In genomic region chr7:73526158-73526494, GRCh38 we compare ENCODE assay signal across 7 cellular contexts. TPM values are rescaled to one million over a fixed set of nuclear protein-coding genes. Genes with fewer than 3 reads are reported as not detected.
DNase-seq lines count a peak whose midpoint lies in the region; ATAC-seq, FAIRE-seq and TF ChIP-seq lines count a peak whose summit lies in the region.
"Not testable (repeated sequence)": the region's sequence is repeated elsewhere in the genome, so short reads cannot be mapped to it uniquely, and the experiment has no call there.

No MANE protein-coding gene starts in this region.

- in situ Hi-C loops in K562 (cut with MboI): not testable (repeated sequence)

- intact Hi-C loops in activated naive CD4-positive, alpha-beta T cell treated with anti-CD3 and anti-CD28 coated beads for 36 hours (cut with micrococcal nuclease); K562 (cut with micrococcal nuclease): not testable (repeated sequence)

- not testable (repeated sequence) for ATAC-seq in CD4-positive, CD25-positive, alpha-beta regulatory T cell (ENCODE audit: low read depth in 2 of 2); K562; naive thymus-derived CD8-positive, alpha-beta T cell

- not testable (repeated sequence) for H3K9me3 Mint-ChIP-seq in CD4-positive, CD25-positive, alpha-beta regulatory T cell; activated CD4-positive, alpha-beta T cell treated with anti-CD3 and anti-CD28 coated beads, Interleukin-2, amount 10 ng/mL, durations not matched to agents 7 days and 5 days; activated naive CD4-positive, alpha-beta T cell treated with anti-CD3 and anti-CD28 coated beads for 36 hours; naive thymus-derived CD8-positive, alpha-beta T cell

- WGBS in K562 (ENCODE audit: insufficient coverage, low coverage, missing lambda C conversion rate): 20% methylated on average over 1 of the region's 1 CpG

- H3K4me1 ChIP-seq in CD4-positive, CD25-positive, alpha-beta regulatory T cell (ENCODE audit: control insufficient read depth, insufficient read depth, low read length, poor library complexity, severe bottlenecking): peaks cover 29% of the 10 kb centered on the region
- H3K4me1 ChIP-seq in KMS-11 (ENCODE audit: low read depth, poor library complexity, severe bottlenecking) (peaks cover 37% of the 10 kb centered on the region), K562 (replicated peaks in 1 of 2; ENCODE audit: control insufficient read depth in 2 of 2, insufficient read depth in 2 of 2, low read length in 2 of 2) (peaks cover 29 to 34% of the 10 kb centered on the region in 2 experiments)

- TF ChIP-seq EP300 in K562 (IDR thresholded peaks at IDR 0.05; ENCODE audit: low read length): not testable (repeated sequence)

- H3K4me2 ChIP-seq in KMS-11; K562 (ENCODE audit: insufficient read depth, low read length): not testable (repeated sequence)

- H3K9me1 ChIP-seq in K562 (ENCODE audit: control insufficient read depth, insufficient read depth, low read length): not testable (repeated sequence)

- not testable (repeated sequence) for H3K9ac ChIP-seq in KMS-11; K562 (ENCODE audit: insufficient read depth in 1 of 2, low read depth in 2 of 2, low read length in 2 of 2)

- not testable (repeated sequence) for TF ChIP-seq RAD21 in K562 (CRISPR knock-in tag; conservative IDR thresholded peaks at IDR 0.05 in 1 of 2, IDR thresholded peaks at IDR 0.05 in 1 of 2)

- not testable (repeated sequence) for H3K9me3 ChIP-seq in CD4-positive, CD25-positive, alpha-beta regulatory T cell (ENCODE audit: control insufficient read depth in 2 of 2, low read length in 2 of 2); K562 (replicated peaks; ENCODE audit: control insufficient read depth, insufficient read depth, low read depth, low read length)

- DNase-seq in CD4-positive, CD25-positive, alpha-beta regulatory T cell; RWPE1 (ENCODE audit: low spot score); activated CD4-positive, alpha-beta T cell treated with anti-CD3 and anti-CD28 coated beads, Interleukin-2, amount 10 ng/mL, durations not matched to agents 7 days and 5 days; activated naive CD4-positive, alpha-beta T cell treated with anti-CD3 and anti-CD28 coated beads for 36 hours; K562 (ENCODE audit: extremely low read depth in 1 of 4, low spot score in 3 of 4); naive thymus-derived CD8-positive, alpha-beta T cell: not testable (repeated sequence)

- not testable (repeated sequence) for TF ChIP-seq POLR2A in K562 (conservative IDR thresholded peaks at IDR 0.05)

- H3K27me3 ChIP-seq in CD4-positive, CD25-positive, alpha-beta regulatory T cell (ENCODE audit: control insufficient read depth, insufficient read depth, low read length); KMS-11 (ENCODE audit: insufficient read depth, low read depth); K562 (ENCODE audit: control insufficient read depth in 2 of 2, insufficient read depth in 2 of 2, low read length in 2 of 2): not testable (repeated sequence)

- H3K4me3 Mint-ChIP-seq in CD4-positive, CD25-positive, alpha-beta regulatory T cell: peak overlapping the region in 1 of 4 donors; percentile 85
- not testable (repeated sequence) for H3K4me3 Mint-ChIP-seq in activated CD4-positive, alpha-beta T cell treated with anti-CD3 and anti-CD28 coated beads, Interleukin-2, amount 10 ng/mL, durations not matched to agents 7 days and 5 days; activated naive CD4-positive, alpha-beta T cell treated with anti-CD3 and anti-CD28 coated beads for 36 hours
- H3K4me3 Mint-ChIP-seq in naive thymus-derived CD8-positive, alpha-beta T cell: peak overlapping the region in 7 of 10 donors; percentile 58 to 86 (median 72)

- H3K27me3 Mint-ChIP-seq in CD4-positive, CD25-positive, alpha-beta regulatory T cell; activated CD4-positive, alpha-beta T cell treated with anti-CD3 and anti-CD28 coated beads, Interleukin-2, amount 10 ng/mL, durations not matched to agents 7 days and 5 days; activated naive CD4-positive, alpha-beta T cell treated with anti-CD3 and anti-CD28 coated beads for 36 hours (ENCODE audit: low read depth); naive thymus-derived CD8-positive, alpha-beta T cell: not testable (repeated sequence)

- not testable (repeated sequence) for H3K36me3 Mint-ChIP-seq in CD4-positive, CD25-positive, alpha-beta regulatory T cell; activated naive CD4-positive, alpha-beta T cell treated with anti-CD3 and anti-CD28 coated beads for 36 hours (ENCODE audit: low read depth); naive thymus-derived CD8-positive, alpha-beta T cell
- peaks cover 10% of the 10 kb centered on the region for H3K36me3 Mint-ChIP-seq in activated CD4-positive, alpha-beta T cell treated with anti-CD3 and anti-CD28 coated beads, Interleukin-2, amount 10 ng/mL, durations not matched to agents 7 days and 5 days (ENCODE audit: low read depth)

- H3K27ac ChIP-seq in CD4-positive, CD25-positive, alpha-beta regulatory T cell (ENCODE audit: insufficient read depth, low read length, poor library complexity, severe bottlenecking): peak overlapping the region; percentile 67
- H3K27ac ChIP-seq in KMS-11 (0 out of 2 replicates have a peak overlapping the region, but pooled peaks have one; percentile 10), RWPE1 (peak overlapping the region; percentile 36), K562 (ENCODE audit: extremely low read depth, low read depth, low read length) (peak overlapping the region; percentile 2; the same call in 1 of the 3 replicates)

- H2AFZ ChIP-seq in KMS-11 (ENCODE audit: low read depth); K562 (ENCODE audit: low read depth, low read length): not testable (repeated sequence)

- not testable (repeated sequence) for TF ChIP-seq CTCF in KMS-11 (conservative IDR thresholded peaks at IDR 0.05; ENCODE audit: low read depth, low read length); RWPE1 (conservative IDR thresholded peaks at IDR 0.05; ENCODE audit: low read depth); K562 (IDR thresholded peaks at IDR 0.05 in 2 of 3, conservative IDR thresholded peaks at IDR 0.05 in 1 of 3; ENCODE audit: insufficient read depth in 2 of 3, low read depth in 1 of 3, low read length in 3 of 3)

- CTCF ChIA-PET in RWPE1 (lab: Yijun Ruan, JAX); activated naive CD4-positive, alpha-beta T cell treated with anti-CD3 and anti-CD28 coated beads for 36 hours (lab: Charles Lee); K562 (lab: Yijun Ruan, JAX; ENCODE audit: low intra/inter-chr PET ratio): not testable (repeated sequence)
- CTCF ChIA-PET in activated CD4-positive, alpha-beta T cell treated with anti-CD3 and anti-CD28 coated beads, Interleukin-2, amount 10 ng/mL, durations not matched to agents 7 days and 5 days (lab: Charles Lee): interaction anchor here (0.6 to 1.2 kb wide), 2 partner anchors 15 to 836 kb away, joined by 3 read pairs; no protein-coding TSS in a partner anchor

- H3K4me1 Mint-ChIP-seq in CD4-positive, CD25-positive, alpha-beta regulatory T cell: peaks cover 12 to 47% (median 24%) of the 10 kb centered on the region in 4 donors
- H3K4me1 Mint-ChIP-seq in activated CD4-positive, alpha-beta T cell treated with anti-CD3 and anti-CD28 coated beads, Interleukin-2, amount 10 ng/mL, durations not matched to agents 7 days and 5 days: peaks cover 41% of the 10 kb centered on the region
- H3K4me1 Mint-ChIP-seq in activated naive CD4-positive, alpha-beta T cell treated with anti-CD3 and anti-CD28 coated beads for 36 hours (ENCODE audit: low read depth): peaks cover 33% of the 10 kb centered on the region
- peaks cover 27 to 51% (median 44%) of the 10 kb centered on the region in 4 donors for H3K4me1 Mint-ChIP-seq in naive thymus-derived CD8-positive, alpha-beta T cell

- H3K4me3 ChIP-seq in CD4-positive, CD25-positive, alpha-beta regulatory T cell (ENCODE audit: low read depth, low read length); KMS-11 (IDR thresholded peaks at IDR 0.05; ENCODE audit: insufficient read depth, low read depth, low read length); K562: not testable (repeated sequence)

- FAIRE-seq in K562 (lab: Jason Lieb, UNC): not testable (repeated sequence)

- H4K20me1 ChIP-seq in KMS-11 (ENCODE audit: insufficient read depth); K562 (replicated peaks; ENCODE audit: control insufficient read depth, insufficient read depth, low read length): not testable (repeated sequence)

- BruUV-seq in K562 (replicated peaks; lab: Mats Ljungman, UMichigan): not testable (repeated sequence)

- POLR2A ChIA-PET in RWPE1 (lab: Yijun Ruan, JAX; ENCODE audit: low non-redundant PET); activated CD4-positive, alpha-beta T cell treated with anti-CD3 and anti-CD28 coated beads, Interleukin-2, amount 10 ng/mL, durations not matched to agents 7 days and 5 days (lab: Charles Lee): not testable (repeated sequence)
- POLR2A ChIA-PET in K562 (lab: Yijun Ruan, JAX): interaction anchor here (0.5 to 2.3 kb wide), 2 partner anchors 7 to 40 kb away, joined by 4 to 8 read pairs; no protein-coding TSS in a partner anchor
- POLR2A ChIA-PET in naive thymus-derived CD8-positive, alpha-beta T cell (lab: Charles Lee): interaction anchor here (0.6 to 1.5 kb wide), 2 partner anchors 31 to 165 kb away, joined by 3 to 11 read pairs; no protein-coding TSS in a partner anchor

- H3K36me3 ChIP-seq in CD4-positive, CD25-positive, alpha-beta regulatory T cell (ENCODE audit: control insufficient read depth, insufficient read depth, low read length); KMS-11 (ENCODE audit: insufficient read depth); K562 (ENCODE audit: control insufficient read depth, insufficient read depth, low read length): not testable (repeated sequence)

- H3K79me2 ChIP-seq in KMS-11 (ENCODE audit: insufficient read depth, low read depth); K562 (ENCODE audit: control insufficient read depth, insufficient read depth, low read length): not testable (repeated sequence)

- H3K27ac Mint-ChIP-seq in CD4-positive, CD25-positive, alpha-beta regulatory T cell: not testable (repeated sequence)
- H3K27ac Mint-ChIP-seq in activated CD4-positive, alpha-beta T cell treated with anti-CD3 and anti-CD28 coated beads, Interleukin-2, amount 10 ng/mL, durations not matched to agents 7 days and 5 days: peak overlapping the region; percentile 84
- peak overlapping the region; percentile 58 for H3K27ac Mint-ChIP-seq in activated naive CD4-positive, alpha-beta T cell treated with anti-CD3 and anti-CD28 coated beads for 36 hours
- H3K27ac Mint-ChIP-seq in naive thymus-derived CD8-positive, alpha-beta T cell: peak overlapping the region in 7 of 10 donors; percentile 42 to 94 (median 87)

RNA-seq across cellular contexts. Expression of gene BAZ1B, which starts 4.0 kb away (rescaled TPM):
- 61.8 TPM for total RNA-seq in CD4-positive, CD25-positive, alpha-beta regulatory T cell
- 10 to 100 TPM; 13.0 to 14.4 (median 13.8) TPM for polyA plus RNA-seq in CD4-positive, CD25-positive, alpha-beta regulatory T cell
- 100 to 1,000 TPM in 1 of 2 experiments, 10 to 100 TPM in 1; 96.5 to 103 TPM for total RNA-seq in activated CD4-positive, alpha-beta T cell treated with anti-CD3 and anti-CD28 coated beads, Interleukin-2, amount 10 ng/mL, durations not matched to agents 7 days and 5 days
- 10 to 100 TPM; 67.6 to 69.9 TPM for total RNA-seq in activated naive CD4-positive, alpha-beta T cell treated with anti-CD3 and anti-CD28 coated beads for 36 hours
- 64.1 and 159 TPM in 2 replicates for total RNA-seq in K562 (2011; cell fraction: chromatin; rRNA removed; ENCODE audit: low replicate concordance)
- total RNA-seq in K562 (2011; cell fraction: nucleolus; rRNA removed): 37.9 and 44.9 TPM in 2 replicates
- total RNA-seq in K562 (2011; cell fraction: nucleoplasm; rRNA removed): 79.0 and 92.8 TPM in 2 replicates
- total RNA-seq in K562 (2014; rRNA removed): 79.5 and 89.0 TPM in 2 replicates
- total RNA-seq in K562 (2014; rRNA removed; fragmentation: Illumina TruSeq; extraction: Trizol): 129 and 136 TPM in 2 replicates
- total RNA-seq in K562 (2015; rRNA removed; fragmentation: Illumina TruSeq; extraction: Trizol): 131 and 134 TPM in 2 replicates
- total RNA-seq in K562 (2021): 100 and 107 TPM in 2 replicates
- 28.8 and 50.9 TPM in 2 replicates for polyA plus RNA-seq in K562 (2011; rRNA removed)
- polyA plus RNA-seq in K562 (2011; cell fraction: cytosol; rRNA removed): 22.0 and 24.5 TPM in 2 replicates
- 25.8 and 37.2 TPM in 2 replicates for polyA plus RNA-seq in K562 (2011; cell fraction: nucleus; rRNA removed)
- polyA plus RNA-seq in K562 (2012): 63.5 and 70.7 TPM in 2 replicates
- 94.3 and 110 TPM in 2 replicates for polyA plus RNA-seq in K562 (2014; fragmentation: Illumina TruSeq; extraction: Trizol)
- polyA plus RNA-seq in K562 (2014; fragmentation: Nextera tagmentation; extraction: Ambion mirVana): 10 to 100 TPM; 15.0 to 27.5 TPM
- 56.3 and 68.4 TPM in 2 replicates for polyA plus RNA-seq in K562 (2014; rRNA removed)
- polyA minus RNA-seq in K562 (2011; rRNA and poly(A)+ RNA removed): 81.7 and 114 TPM in 2 replicates
- 41.5 and 59.2 TPM in 2 replicates for polyA minus RNA-seq in K562 (2011; cell fraction: cytosol; rRNA and poly(A)+ RNA removed)
- polyA minus RNA-seq in K562 (2011; cell fraction: nucleus; rRNA and poly(A)+ RNA removed): 19.9 and 33.0 TPM in 2 replicates
- total RNA-seq in naive thymus-derived CD8-positive, alpha-beta T cell: 10 to 100 TPM; 71.5 to 73.0 TPM
- polyA plus RNA-seq in naive thymus-derived CD8-positive, alpha-beta T cell: 10 to 100 TPM; 12.1 to 27.0 (median 17.0) TPM

RNA-seq across cellular contexts. Expression of gene BCL7B, which starts 31.4 kb away (rescaled TPM):
- 126 TPM for total RNA-seq in CD4-positive, CD25-positive, alpha-beta regulatory T cell
- 100 to 1,000 TPM in 1 of 4 donors, 10 to 100 TPM in 3; 78.9 to 105 (median 89.7) TPM for polyA plus RNA-seq in CD4-positive, CD25-positive, alpha-beta regulatory T cell
- 10 to 100 TPM; 69.7 to 93.0 TPM for total RNA-seq in activated CD4-positive, alpha-beta T cell treated with anti-CD3 and anti-CD28 coated beads, Interleukin-2, amount 10 ng/mL, durations not matched to agents 7 days and 5 days
- total RNA-seq in activated naive CD4-positive, alpha-beta T cell treated with anti-CD3 and anti-CD28 coated beads for 36 hours: 10 to 100 TPM; 38.5 to 44.1 TPM
- 35.3 and 79.3 TPM in 2 replicates for total RNA-seq in K562 (2011; cell fraction: chromatin; rRNA removed; ENCODE audit: low replicate concordance)
- 50.1 and 62.0 TPM in 2 replicates for total RNA-seq in K562 (2011; cell fraction: nucleolus; rRNA removed)
- 53.5 and 56.9 TPM in 2 replicates for total RNA-seq in K562 (2011; cell fraction: nucleoplasm; rRNA removed)
- 26.1 and 27.8 TPM in 2 replicates for total RNA-seq in K562 (2014; rRNA removed)
- total RNA-seq in K562 (2014; rRNA removed; fragmentation: Illumina TruSeq; extraction: Trizol): 21.4 and 23.0 TPM in 2 replicates
- 30.2 and 32.9 TPM in 2 replicates for total RNA-seq in K562 (2015; rRNA removed; fragmentation: Illumina TruSeq; extraction: Trizol)
- total RNA-seq in K562 (2021): 57.5 and 59.2 TPM in 2 replicates
- polyA plus RNA-seq in K562 (2011; rRNA removed): 45.3 and 53.1 TPM in 2 replicates
- polyA plus RNA-seq in K562 (2011; cell fraction: cytosol; rRNA removed): 44.7 and 90.9 TPM in 2 replicates
- 28.1 and 45.3 TPM in 2 replicates for polyA plus RNA-seq in K562 (2011; cell fraction: nucleus; rRNA removed)
- polyA plus RNA-seq in K562 (2012): 66.1 and 72.9 TPM in 2 replicates
- polyA plus RNA-seq in K562 (2014; fragmentation: Illumina TruSeq; extraction: Trizol): 67.8 and 73.2 TPM in 2 replicates
- polyA plus RNA-seq in K562 (2014; fragmentation: Nextera tagmentation; extraction: Ambion mirVana): 10 to 100 TPM in 1 of 2 experiments, 1 to 10 TPM in 1; 10.0 to 13.4 TPM
- 54.4 and 70.6 TPM in 2 replicates for polyA plus RNA-seq in K562 (2014; rRNA removed)
- polyA minus RNA-seq in K562 (2011; rRNA and poly(A)+ RNA removed): 23.5 and 40.3 TPM in 2 replicates
- 27.4 and 33.3 TPM in 2 replicates for polyA minus RNA-seq in K562 (2011; cell fraction: cytosol; rRNA and poly(A)+ RNA removed)
- polyA minus RNA-seq in K562 (2011; cell fraction: nucleus; rRNA and poly(A)+ RNA removed): 13.7 and 15.9 TPM in 2 replicates
- 10 to 100 TPM; 59.5 to 64.6 TPM for total RNA-seq in naive thymus-derived CD8-positive, alpha-beta T cell
- polyA plus RNA-seq in naive thymus-derived CD8-positive, alpha-beta T cell: 10 to 100 TPM; 76.6 to 96.3 (median 81.8) TPM

RNA-seq across cellular contexts. Expression of gene TBL2, which starts 52.3 kb away (rescaled TPM):
- 12.2 TPM for total RNA-seq in CD4-positive, CD25-positive, alpha-beta regulatory T cell
- 10 to 100 TPM; 24.1 to 32.5 (median 28.1) TPM for polyA plus RNA-seq in CD4-positive, CD25-positive, alpha-beta regulatory T cell
- total RNA-seq in activated CD4-positive, alpha-beta T cell treated with anti-CD3 and anti-CD28 coated beads, Interleukin-2, amount 10 ng/mL, durations not matched to agents 7 days and 5 days: 10 to 100 TPM; 25.3 to 28.2 TPM
- total RNA-seq in activated naive CD4-positive, alpha-beta T cell treated with anti-CD3 and anti-CD28 coated beads for 36 hours: 10 to 100 TPM; 21.5 to 23.6 TPM
- total RNA-seq in K562 (2011; cell fraction: chromatin; rRNA removed; ENCODE audit: low replicate concordance): 126 and 292 TPM in 2 replicates
- 220 and 224 TPM in 2 replicates for total RNA-seq in K562 (2011; cell fraction: nucleolus; rRNA removed)
- total RNA-seq in K562 (2011; cell fraction: nucleoplasm; rRNA removed): 142 and 163 TPM in 2 replicates
- 82.1 and 123 TPM in 2 replicates for total RNA-seq in K562 (2014; rRNA removed)
- total RNA-seq in K562 (2014; rRNA removed; fragmentation: Illumina TruSeq; extraction: Trizol): 40.0 and 42.0 TPM in 2 replicates
- total RNA-seq in K562 (2015; rRNA removed; fragmentation: Illumina TruSeq; extraction: Trizol): 54.1 and 60.6 TPM in 2 replicates
- 70.3 and 70.8 TPM in 2 replicates for total RNA-seq in K562 (2021)
- polyA plus RNA-seq in K562 (2011; rRNA removed): 47.7 and 49.2 TPM in 2 replicates
- polyA plus RNA-seq in K562 (2011; cell fraction: cytosol; rRNA removed): 48.9 and 107 TPM in 2 replicates
- polyA plus RNA-seq in K562 (2011; cell fraction: nucleus; rRNA removed): 45.7 and 87.5 TPM in 2 replicates
- 51.9 and 71.5 TPM in 2 replicates for polyA plus RNA-seq in K562 (2012)
- 43.8 and 48.8 TPM in 2 replicates for polyA plus RNA-seq in K562 (2014; fragmentation: Illumina TruSeq; extraction: Trizol)
- polyA plus RNA-seq in K562 (2014; fragmentation: Nextera tagmentation; extraction: Ambion mirVana): 1 to 10 TPM; 2.5 to 3.0 TPM
- 61.5 and 67.3 TPM in 2 replicates for polyA plus RNA-seq in K562 (2014; rRNA removed)
- 57.4 and 92.0 TPM in 2 replicates for polyA minus RNA-seq in K562 (2011; rRNA and poly(A)+ RNA removed)
- polyA minus RNA-seq in K562 (2011; cell fraction: cytosol; rRNA and poly(A)+ RNA removed): 81.1 and 112 TPM in 2 replicates
- 51.6 and 57.1 TPM in 2 replicates for polyA minus RNA-seq in K562 (2011; cell fraction: nucleus; rRNA and poly(A)+ RNA removed)
- total RNA-seq in naive thymus-derived CD8-positive, alpha-beta T cell: 10 to 100 TPM; 30.4 to 31.2 TPM
- 10 to 100 TPM; 13.4 to 19.6 (median 18.4) TPM for polyA plus RNA-seq in naive thymus-derived CD8-positive, alpha-beta T cell

Comparison
In these comparisons a context has a peak if more than half of its experiments do, and no peak if none do; other contexts are left out.
1. H3K27ac ChIP-seq: peak in every context shown above with its lines; median percentile 67 in CD4-positive, CD25-positive, alpha-beta regulatory T cell; 36 in RWPE1; 10 in KMS-11; 2 in K562.